Comparison of ENCODE assay signal across 8 cellular contexts in genomic region chr7:74850833-74851721, GRCh38. TPM values are rescaled to one million over a fixed set of nuclear protein-coding genes. Genes with fewer than 3 reads are reported as not detected.
A peak's percentile ranks its signal among the peaks of the same experiment; 100 is the strongest.
DNase-seq lines count a peak whose midpoint lies in the region; ATAC-seq and TF ChIP-seq lines count a peak whose summit lies in the region.
"Not testable (repeated sequence)": the region's sequence is repeated elsewhere in the genome, so short reads cannot be mapped to it uniquely, and the experiment has no call there.

Gene GTF2IRD2 (minus strand): TSS chr7:74851605. CDS start chr7:74836378, 15,227 bp downstream.

- H3K27ac ChIP-seq in epithelial cell of prostate: peak within 1 kb of the TSS; percentile 61

- H3K4me3 Mint-ChIP-seq in activated CD8-positive, alpha-beta T cell treated with anti-CD3 and anti-CD28 coated beads, Interleukin-2, amount 10 ng/mL, durations not matched to agents 7 days and 5 days: peak within 1 kb of the TSS; percentile 56
- H3K4me3 Mint-ChIP-seq in mesothelial cell of epicardium: peak within 1 kb of the TSS; percentile 51

- H3K27me3 Mint-ChIP-seq in activated CD8-positive, alpha-beta T cell treated with anti-CD3 and anti-CD28 coated beads, Interleukin-2, amount 10 ng/mL, durations not matched to agents 7 days and 5 days (ENCODE audit: low read depth); mesothelial cell of epicardium (ENCODE audit: low read depth): not testable (repeated sequence)

- TF ChIP-seq CTCF in mesothelial cell of epicardium (IDR thresholded peaks at IDR 0.05; ENCODE audit: unreplicated experiment): not testable (repeated sequence)

- peak; percentile 1 for DNase-seq in CD1c-positive myeloid dendritic cell (ENCODE audit: extremely low spot score)
- DNase-seq in M059J (ENCODE audit: low read depth): peak; percentile 27
- not testable (repeated sequence) for DNase-seq in activated CD8-positive, alpha-beta T cell treated with anti-CD3 and anti-CD28 coated beads, Interleukin-2, amount 10 ng/mL, durations not matched to agents 7 days and 5 days; epithelial cell of prostate (ENCODE audit: low read depth, low spot score)
- peak; percentile 25 to 55 for DNase-seq in mesothelial cell of epicardium (ENCODE audit: low spot score in 2 of 2, unreplicated experiment in 2 of 2)
- peak; percentile 62 for DNase-seq in stimulated activated naive CD8-positive, alpha-beta T cell treated with anti-CD3 and anti-CD28 coated beads, Interleukin-15, Interleukin-2, amounts not matched to agents 100 U/mL and 50 U/mL, for 24 hours

- not testable (repeated sequence) for H3K4me1 Mint-ChIP-seq in activated CD8-positive, alpha-beta T cell treated with anti-CD3 and anti-CD28 coated beads, Interleukin-2, amount 10 ng/mL, durations not matched to agents 7 days and 5 days (ENCODE audit: low read depth); mesothelial cell of epicardium

- CTCF ChIA-PET in activated CD8-positive, alpha-beta T cell treated with anti-CD3 and anti-CD28 coated beads, Interleukin-2, amount 10 ng/mL, durations not matched to agents 7 days and 5 days (lab: Charles Lee): not testable (repeated sequence)

- not testable (repeated sequence) for H3K9me3 Mint-ChIP-seq in activated CD8-positive, alpha-beta T cell treated with anti-CD3 and anti-CD28 coated beads, Interleukin-2, amount 10 ng/mL, durations not matched to agents 7 days and 5 days (ENCODE audit: insufficient read depth); mesothelial cell of epicardium

- H3K27ac Mint-ChIP-seq in activated CD8-positive, alpha-beta T cell treated with anti-CD3 and anti-CD28 coated beads, Interleukin-2, amount 10 ng/mL, durations not matched to agents 7 days and 5 days: peak within 1 kb of the TSS; percentile 72
- peak within 1 kb of the TSS; percentile 53 for H3K27ac Mint-ChIP-seq in mesothelial cell of epicardium

- ATAC-seq in GM19397 (IDR thresholded peaks at IDR 0.05; ENCODE audit: unreplicated experiment) (peak; percentile 86), HG02938 (IDR thresholded peaks at IDR 0.05; ENCODE audit: unreplicated experiment) (peak; percentile 57)
- ATAC-seq in activated CD8-positive, alpha-beta T cell treated with anti-CD3 and anti-CD28 coated beads, Interleukin-2, amount 10 ng/mL, durations not matched to agents 7 days and 5 days: peak; percentile 91
- peak; percentile 98 for ATAC-seq in stimulated activated naive CD8-positive, alpha-beta T cell treated with anti-CD3 and anti-CD28 coated beads, Interleukin-15, Interleukin-2, amounts not matched to agents 100 U/mL and 50 U/mL, for 24 hours

- POLR2A ChIA-PET in activated CD8-positive, alpha-beta T cell treated with anti-CD3 and anti-CD28 coated beads, Interleukin-2, amount 10 ng/mL, durations not matched to agents 7 days and 5 days (lab: Charles Lee): not testable (repeated sequence)

- not testable (repeated sequence) for H3K36me3 Mint-ChIP-seq in activated CD8-positive, alpha-beta T cell treated with anti-CD3 and anti-CD28 coated beads, Interleukin-2, amount 10 ng/mL, durations not matched to agents 7 days and 5 days (ENCODE audit: low read depth); mesothelial cell of epicardium

RNA-seq across cellular contexts. Expression of gene GTF2IRD2, which starts in this region (rescaled TPM):
- total RNA-seq in M059J (2014; rRNA removed; shearing (Covaris generic)): 4.3 and 17.9 TPM in 2 replicates
- 10 to 100 TPM in 1 of 2 experiments, 1 to 10 TPM in 1; 8.3 to 10.8 TPM for total RNA-seq in activated CD8-positive, alpha-beta T cell treated with anti-CD3 and anti-CD28 coated beads, Interleukin-2, amount 10 ng/mL, durations not matched to agents 7 days and 5 days
- 36.4 to 41.5 TPM (median 38.4 TPM) in 3 replicates for total RNA-seq in mesothelial cell of epicardium
